ENCODE assay signal across 17 cellular contexts in genomic region chr6:15595461-15596173, GRCh38.
DNase-seq lines count a peak whose midpoint lies in the region; ATAC-seq, FAIRE-seq and TF ChIP-seq lines count a peak whose summit lies in the region.
"Had no signal": no experiment of that assay in that cellular context is flagged by ENCODE, and none has a peak within 500 bp of the region (broad histone marks: within the 10 kb centered on the region; RNA-seq: fewer than 3 reads in every experiment).

No MANE protein-coding gene starts in this region.

- H3K4me3 ChIP-seq in HepG2 (replicated peaks in 1 of 3; ENCODE audit: insufficient read depth in 1 of 3, low read depth in 2 of 3, low read length in 3 of 3), result no peak overlapping the region
- no peak overlapping the region for H3K4me3 ChIP-seq in right lobe of liver
- H3K4me3 ChIP-seq: colonic mucosa, MG63 had no signal

- POLR2A ChIA-PET in HepG2 (lab: Yijun Ruan, JAX), result no interaction called here

- H3K36me3 ChIP-seq in HepG2 (replicated peaks in 1 of 2; ENCODE audit: control insufficient read depth in 1 of 2, insufficient read depth in 2 of 2, low read length in 2 of 2) (no peaks in the 10 kb centered on the region; a peak in 1 of 5 replicates), right lobe of liver (no peaks in the 10 kb centered on the region)
- H3K36me3 ChIP-seq: colonic mucosa, MG63 had no signal

- H3K4me3 Mint-ChIP-seq in chondrocyte (ENCODE audit: unreplicated experiment), result no peak overlapping the region
- H3K4me3 Mint-ChIP-seq: neural crest cell, type B pancreatic cell had no signal

- H3K79me2 ChIP-seq in HepG2 (ENCODE audit: insufficient read depth, low read length), result no peaks in the 10 kb centered on the region

- no peak for TF ChIP-seq EP300 in HepG2 (IDR thresholded peaks at IDR 0.05; ENCODE audit: low read depth in 2 of 2, low read length in 2 of 2)
- no peak for TF ChIP-seq EP300 in HepG2 (CRISPR knock-in tag; IDR thresholded peaks at IDR 0.05; ENCODE audit: borderline replicate concordance)

- TF ChIP-seq CTCF in HepG2 (CRISPR knock-in tag; IDR thresholded peaks at IDR 0.05) (no peak), right lobe of liver (IDR thresholded peaks at IDR 0.05) (no peak), chondrocyte (IDR thresholded peaks at IDR 0.05) (no peak)

- H3K27me3 ChIP-seq in HepG2 (ENCODE audit: control insufficient read depth in 1 of 2, insufficient read depth in 2 of 2, low read length in 2 of 2) (no peaks in the 10 kb centered on the region; a peak in 1 of 5 replicates), right lobe of liver (no peaks in the 10 kb centered on the region)
- H3K27me3 ChIP-seq: colonic mucosa, MG63 had no signal

- no TSS peak for BruUV-seq in HepG2 (replicated peaks; lab: Mats Ljungman, UMichigan)

- H3K4me2 ChIP-seq in HepG2 (ENCODE audit: low read depth, low read length), result no peak overlapping the region

- peaks cover 3% of the 10 kb centered on the region for H3K36me3 Mint-ChIP-seq in chondrocyte (ENCODE audit: low read depth)
- H3K36me3 Mint-ChIP-seq: type B pancreatic cell had no signal

- H3K27ac ChIP-seq in HepG2 (ENCODE audit: extremely low read length, insufficient read depth, low read length), result no peak overlapping the region
- H3K27ac ChIP-seq in right lobe of liver, result no peak overlapping the region
- H3K27ac ChIP-seq: colonic mucosa had no signal

- H3K9ac ChIP-seq in HepG2 (ENCODE audit: insufficient read depth, low read depth, low read length), result no peak overlapping the region

- H4K20me1 ChIP-seq in HepG2 (ENCODE audit: insufficient read depth, low read length), result no peaks in the 10 kb centered on the region

- in situ Hi-C loops in HepG2 (cut with HindIII; ENCODE audit: extremely low pct_ligation_motif_present, low pct_unique_long_range_greater_than_20kb), result no loop called here

- intact Hi-C loops in HepG2 (cut with micrococcal nuclease; ENCODE audit: unreplicated experiment) (no loop called here), right lobe of liver (cut with DNase I) (no loop called here)

- FAIRE-seq in HepG2 (lab: Jason Lieb, UNC), result no peak
- FAIRE-seq: TTC549 had no signal

- 91% methylated on average over 7 of the region's 7 CpGs for WGBS in HepG2 (ENCODE audit: low lambda C conversion rate)
- WGBS in right lobe of liver (ENCODE audit: insufficient coverage, low coverage, low lambda C conversion rate, missing lambda C conversion rate), result 64% methylated on average over 6 of the region's 7 CpGs

- DNase-seq in HepG2 (ENCODE audit: low spot score) (no peak), right lobe of liver (no peak), chondrocyte (ENCODE audit: low spot score) (no peak), iris pigment epithelial cell (ENCODE audit: low read depth) (peak; percentile 59), NCI-H2029 (lab: John Stamatoyannopoulos, UW) (no peak)
- DNase-seq: ACHN; activated naive CD4-positive, alpha-beta T cell treated with anti-CD3 and anti-CD28 coated beads, Interleukin-2, amount 50 U/mL, for 16 hours; colonic mucosa; MG63; NCI-H345; RPMI8226 had no signal

- TF ChIP-seq POLR2A in HepG2 (IDR thresholded peaks at IDR 0.05; ENCODE audit: insufficient read depth in 1 of 2, low read depth in 2 of 2, low read length in 2 of 2), result no peak
- TF ChIP-seq POLR2A in right lobe of liver (IDR thresholded peaks at IDR 0.05), result no peak

- ATAC-seq in HepG2 (no peak), right lobe of liver (no peak), HG02798 (IDR thresholded peaks at IDR 0.05; ENCODE audit: poor library complexity, unreplicated experiment) (no peak), HG02840 (IDR thresholded peaks at IDR 0.05; ENCODE audit: low FRiP score, unreplicated experiment) (no peak), GM21737 (IDR thresholded peaks at IDR 0.05; ENCODE audit: unreplicated experiment) (no peak)

- no peak overlapping the region for H2AFZ ChIP-seq in HepG2 (ENCODE audit: low read length)

- no peak for TF ChIP-seq RAD21 in HepG2 (CRISPR knock-in tag; IDR thresholded peaks at IDR 0.05)

- H3K27ac Mint-ChIP-seq in chondrocyte (ENCODE audit: unreplicated experiment), result peak overlapping the region; percentile 20
- H3K27ac Mint-ChIP-seq: type B pancreatic cell had no signal

- CTCF ChIA-PET in HepG2 (lab: Yijun Ruan, JAX; ENCODE audit: low intra/inter-chr PET ratio, low total read pairs), result no interaction called here

- H3K4me1 ChIP-seq in HepG2 (ENCODE audit: insufficient read depth, low read length) (peaks cover 12% of the 10 kb centered on the region), right lobe of liver (no peaks in the 10 kb centered on the region)
- H3K4me1 ChIP-seq: colonic mucosa had no signal

- H3K4me1 Mint-ChIP-seq in chondrocyte (ENCODE audit: low read depth), result peaks cover 8% of the 10 kb centered on the region

- H3K27me3 Mint-ChIP-seq in chondrocyte (ENCODE audit: low read depth), result no peaks in the 10 kb centered on the region
- H3K27me3 Mint-ChIP-seq: type B pancreatic cell had no signal

- no peaks in the 10 kb centered on the region for H3K9me3 ChIP-seq in HepG2 (ENCODE audit: low read length)
- H3K9me3 ChIP-seq in right lobe of liver, result no peaks in the 10 kb centered on the region
- H3K9me3 ChIP-seq: colonic mucosa, MG63 had no signal

- H3K9me3 Mint-ChIP-seq in chondrocyte (ENCODE audit: low read depth), result no peaks in the 10 kb centered on the region
- H3K9me3 Mint-ChIP-seq: neural crest cell, type B pancreatic cell had no signal

TF ChIP-seq in HepG2, 621 proteins besides CTCF, POLR2A, EP300 and RAD21:
- TF ChIP-seq CREB1 (IDR thresholded peaks at IDR 0.05), result 0 out of 2 replicates have a peak, but pooled peaks have one; percentile 1
- TF ChIP-seq CREB1 (CRISPR knock-in tag; IDR thresholded peaks at IDR 0.05), result no peak
- TF ChIP-seq GABPB1 (CRISPR knock-in tag; IDR thresholded peaks at IDR 0.05), result no peak
